Comparison of ENCODE assay signal across 9 cellular contexts in genomic region chr5:16617272-16617973, GRCh38. TPM values are rescaled to one million over a fixed set of nuclear protein-coding genes. Genes with fewer than 3 reads are reported as not detected.
DNase-seq lines count a peak whose midpoint lies in the region; ATAC-seq, FAIRE-seq and TF ChIP-seq lines count a peak whose summit lies in the region.
"Had no signal": no experiment of that assay in that cellular context is flagged by ENCODE, and none has a peak within 500 bp of the region (broad histone marks: within the 10 kb centered on the region; RNA-seq: fewer than 3 reads in every experiment).

No MANE protein-coding gene starts in this region.

- FAIRE-seq in endothelial cell of umbilical vein (lab: Jason Lieb, UNC) = no peak

- TF ChIP-seq POLR2A in endothelial cell of umbilical vein (IDR thresholded peaks at IDR 0.05; ENCODE audit: low read depth, low read length) = no peak

- no peak for TF ChIP-seq CTCF in endothelial cell of umbilical vein (IDR thresholded peaks at IDR 0.05; ENCODE audit: extremely low read depth in 1 of 2, insufficient read depth in 1 of 2, low read depth in 1 of 2, low read length in 2 of 2)

- CTCF ChIA-PET in endothelial cell of umbilical vein (lab: Charles Lee) = no interaction called here

- no peaks in the 10 kb centered on the region for H4K20me1 ChIP-seq in endothelial cell of umbilical vein (replicated peaks; ENCODE audit: control insufficient read depth, extremely low read depth, insufficient read depth, low read length)

- H2AFZ ChIP-seq in endothelial cell of umbilical vein (ENCODE audit: low read depth, low read length) = peak overlapping the region; percentile 81

- no peak for ATAC-seq in GM21515 (IDR thresholded peaks at IDR 0.05; ENCODE audit: unreplicated experiment)
- ATAC-seq in HG03045 (IDR thresholded peaks at IDR 0.05; ENCODE audit: unreplicated experiment) = no peak
- ATAC-seq in HG03025 (IDR thresholded peaks at IDR 0.05; ENCODE audit: low FRiP score, unreplicated experiment) = no peak

- H3K4me1 ChIP-seq in endothelial cell of umbilical vein (ENCODE audit: control insufficient read depth, extremely low read depth, insufficient read depth, low read length) (peaks cover 3% of the 10 kb centered on the region), rectal smooth muscle tissue (ENCODE audit: control insufficient read depth, insufficient read depth, low read length) (peaks cover 4% of the 10 kb centered on the region)

- H3K79me2 ChIP-seq in endothelial cell of umbilical vein (ENCODE audit: control insufficient read depth, insufficient read depth, low read length) = no peaks in the 10 kb centered on the region

- no peaks in the 10 kb centered on the region for H3K9me1 ChIP-seq in endothelial cell of umbilical vein (replicated peaks; ENCODE audit: control insufficient read depth, extremely low read depth, insufficient read depth, low read length)

- dilution Hi-C loops in endothelial cell of umbilical vein (cut with MboI; ENCODE audit: extremely low pct_ligation_motif_present, low sequenced_read_pairs) = no loop called here

- H3K36me3 ChIP-seq in endothelial cell of umbilical vein (ENCODE audit: control insufficient read depth in 2 of 2, extremely low read depth in 1 of 2, insufficient read depth in 2 of 2, low read length in 2 of 2) (no peaks in the 10 kb centered on the region), rectal smooth muscle tissue (ENCODE audit: control insufficient read depth, insufficient read depth, low read length) (no peaks in the 10 kb centered on the region)
- H3K36me3 ChIP-seq: adrenal gland had no signal

- peak overlapping the region; percentile 34 for H3K4me2 ChIP-seq in endothelial cell of umbilical vein (ENCODE audit: insufficient read depth, low read length)

- H3K9ac ChIP-seq in endothelial cell of umbilical vein (replicated peaks; ENCODE audit: extremely low read depth, insufficient read depth, low read length) (no peak overlapping the region), rectal smooth muscle tissue (ENCODE audit: low read length) (peak overlapping the region; percentile 26)

- H3K9me3 ChIP-seq in endothelial cell of umbilical vein (replicated peaks; ENCODE audit: control insufficient read depth, insufficient read depth, low read length) = no peaks in the 10 kb centered on the region
- H3K9me3 ChIP-seq: adrenal gland had no signal

- H3K27me3 ChIP-seq in endothelial cell of umbilical vein (ENCODE audit: control insufficient read depth in 2 of 2, insufficient read depth in 2 of 2, low read length in 2 of 2) = peaks cover 25 to 29% of the 10 kb centered on the region in 2 experiments
- H3K27me3 ChIP-seq in rectal smooth muscle tissue (ENCODE audit: control insufficient read depth, insufficient read depth, low read length) = no peaks in the 10 kb centered on the region

- H3K4me3 ChIP-seq in endothelial cell of umbilical vein (replicated peaks in 1 of 3; ENCODE audit: insufficient read depth in 1 of 3, low read depth in 1 of 3, low read length in 3 of 3) (peak overlapping the region in 2 of 3 experiments; percentile 39 to 45), rectal smooth muscle tissue (ENCODE audit: low read length) (peak overlapping the region; percentile 82)

- POLR2A ChIA-PET in endothelial cell of umbilical vein (lab: Charles Lee) = no interaction called here

- intact Hi-C loops in endothelial cell of umbilical vein (cut with micrococcal nuclease) = no loop called here

- no TSS peak for BruUV-seq in endothelial cell of umbilical vein (replicated peaks; lab: Mats Ljungman, UMichigan)

- peak; percentile 54 for DNase-seq in NCI-H748 (lab: John Stamatoyannopoulos, UW; ENCODE audit: unreplicated experiment)
- DNase-seq in NCI-H748 treated with DMSO at 0.1 percent for 48 hours (lab: John Stamatoyannopoulos, UW) = no peak
- peak; percentile 49 to 61 for DNase-seq in activated CD4-positive, alpha-beta T cell treated with anti-CD3 and anti-CD28 coated beads, Interleukin-2, amount 50 U/mL, for 48 hours
- no peak for DNase-seq in endothelial cell of umbilical vein (ENCODE audit: low read depth, low spot score)

- H3K27ac ChIP-seq in endothelial cell of umbilical vein (ENCODE audit: insufficient read depth, low read depth, low read length) = no peak overlapping the region
- peak overlapping the region; percentile 23 for H3K27ac ChIP-seq in rectal smooth muscle tissue (ENCODE audit: low read depth, low read length)

TF ChIP-seq in endothelial cell of umbilical vein, 7 proteins besides CTCF, POLR2A, EP300 and RAD21:
- no peak for TF ChIP-seq MYC (IDR thresholded peaks at IDR 0.05; ENCODE audit: low read depth, low read length)
- TF ChIP-seq GATA2 (IDR thresholded peaks at IDR 0.05; ENCODE audit: insufficient read depth, insufficient read length, low read depth, low read length) = no peak
- TF ChIP-seq, protein P1, sequence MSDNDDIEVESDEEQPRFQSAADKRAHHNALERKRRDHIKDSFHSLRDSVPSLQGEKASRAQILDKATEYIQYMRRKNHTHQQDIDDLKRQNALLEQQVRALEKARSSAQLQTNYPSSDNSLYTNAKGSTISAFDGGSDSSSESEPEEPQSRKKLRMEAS (IDR thresholded peaks at IDR 0.05; ENCODE audit: insufficient read depth, insufficient read length) = no peak
- TF ChIP-seq FOS (IDR thresholded peaks at IDR 0.05; ENCODE audit: borderline replicate concordance, insufficient read depth, low read length) = no peak
- TF ChIP-seq EZH2 (IDR thresholded peaks at IDR 0.05; ENCODE audit: borderline replicate concordance, low read depth, low read length, severe bottlenecking) = no peak
- TF ChIP-seq POLR2AphosphoS5 (IDR thresholded peaks at IDR 0.05; ENCODE audit: insufficient read depth, low read depth, low read length) = no peak

RNA-seq across cellular contexts. Expression of gene RETREG1, which starts 0.6 kb away (rescaled TPM):
- total RNA-seq in endothelial cell of umbilical vein = 0.46 TPM in 1 of 2 replicates, not detected in the other
- polyA plus RNA-seq in endothelial cell of umbilical vein = 0.13 TPM in 1 of 2 replicates, not detected in the other
- 0.04 TPM in 1 of 2 replicates, not detected in the other for polyA plus RNA-seq in endothelial cell of umbilical vein (2011; cell fraction: cytosol; rRNA removed)
- not detected in 2 replicates for polyA plus RNA-seq in endothelial cell of umbilical vein (2011; cell fraction: nucleus; rRNA removed)
- 0.29 TPM in 1 of 2 replicates, not detected in the other for polyA plus RNA-seq in endothelial cell of umbilical vein (2012)
- not detected in 2 replicates for polyA minus RNA-seq in endothelial cell of umbilical vein
- polyA minus RNA-seq in endothelial cell of umbilical vein (2011; cell fraction: cytosol; rRNA and poly(A)+ RNA removed) = 2.6 TPM
- not detected in 2 replicates for polyA minus RNA-seq in endothelial cell of umbilical vein (2011; cell fraction: nucleus; rRNA and poly(A)+ RNA removed)

Comparison
In these comparisons a context has a peak if more than half of its experiments do, and no peak if none do; other contexts are left out.
1. DNase-seq: peak in NCI-H748 (single experiment) and activated CD4-positive, alpha-beta T cell treated with anti-CD3 and anti-CD28 coated beads, Interleukin-2, amount 50 U/mL, for 48 hours (2 of 2); none in NCI-H748 treated with DMSO at 0.1 percent for 48 hours (single experiment) and endothelial cell of umbilical vein (single experiment).